ENCODE assay signal across 8 cellular contexts in genomic region chr10:72276013-72276387, GRCh38. TPM values are rescaled to one million over a fixed set of nuclear protein-coding genes. Genes with fewer than 3 reads are reported as not detected.
DNase-seq lines count a peak whose midpoint lies in the region; ATAC-seq and TF ChIP-seq lines count a peak whose summit lies in the region.

No MANE protein-coding gene starts in this region.

- no peaks in the 10 kb centered on the region for H4K20me1 ChIP-seq in mammary epithelial cell (ENCODE audit: insufficient read depth, low read length)

- no peak for TF ChIP-seq CTCF in mammary epithelial cell (conservative IDR thresholded peaks at IDR 0.05 in 1 of 2, IDR thresholded peaks at IDR 0.05 in 1 of 2; ENCODE audit: extremely low read depth in 1 of 2, insufficient read depth in 1 of 2, low read depth in 1 of 2, low read length in 2 of 2)

- no peak overlapping the region for H2AFZ ChIP-seq in mammary epithelial cell (ENCODE audit: low read depth, low read length)

- no TSS peak for BruUV-seq in mammary epithelial cell (replicated peaks; lab: Mats Ljungman, UMichigan)

- DNase-seq in NCI-H510A treated with DMSO at 0.1 percent for 48 hours (lab: John Stamatoyannopoulos, UW) (peak; percentile 69), mammary epithelial cell (peak; percentile 85), iPS-NIHi11 (ENCODE audit: low spot score) (no peak), posterior cingulate gyrus (no peak), NCI-H146 (lab: John Stamatoyannopoulos, UW) (no peak)

- peak overlapping the region; percentile 96 for H3K9ac ChIP-seq in mammary epithelial cell (ENCODE audit: insufficient read depth, low read length)

- peak overlapping the region; percentile 79 for H3K27ac ChIP-seq in mammary epithelial cell (ENCODE audit: insufficient read depth, low read depth, low read length)

- CTCF ChIA-PET in mammary epithelial cell (lab: Charles Lee; ENCODE audit: low non-redundant PET) = interaction anchor here (0.5 kb wide), 1 partner anchor 61 kb away, joined by 4 read pairs; no protein-coding TSS in a partner anchor

- dilution Hi-C loops in mammary epithelial cell (cut with HindIII; ENCODE audit: low sequenced_read_pairs) = loop anchor here (5.0 kb wide), 1 partner anchor 46 kb away; no protein-coding TSS in a partner anchor

- H3K4me3 ChIP-seq in GM08714 (ENCODE audit: low read length) (peak overlapping the region; percentile 80), mammary epithelial cell (replicated peaks in 1 of 3; ENCODE audit: insufficient read depth in 1 of 3, low read depth in 2 of 3, low read length in 3 of 3) (peak overlapping the region; percentile 59 to 78 (median 66)), mononuclear cell (ENCODE audit: low read length) (peak overlapping the region; percentile 83)

- intact Hi-C loops in mammary epithelial cell (cut with micrococcal nuclease) = loop anchor here (1.0 to 10.0 kb wide), 3 partner anchors 16 to 609 kb away; no protein-coding TSS in a partner anchor
- intact Hi-C loops in posterior cingulate gyrus (cut with DNase I) = loop anchor here (5.0 kb wide), 1 partner anchor 41 kb away; no protein-coding TSS in a partner anchor

- H3K4me1 ChIP-seq in mammary epithelial cell (ENCODE audit: insufficient read depth, low read length) (peaks cover 18% of the 10 kb centered on the region), mononuclear cell (ENCODE audit: insufficient read depth, low read length) (peaks cover 39% of the 10 kb centered on the region)

- no peak for ATAC-seq in GM21619 (IDR thresholded peaks at IDR 0.05; ENCODE audit: unreplicated experiment)

- H3K27me3 ChIP-seq in mammary epithelial cell (ENCODE audit: insufficient read depth, low read length) (no peaks in the 10 kb centered on the region), mononuclear cell (ENCODE audit: insufficient read depth, low read length) (no peaks in the 10 kb centered on the region)

- in situ Hi-C loops in mammary epithelial cell (cut with MboI; ENCODE audit: low sequenced_read_pairs in 2 of 2) = loop anchor here (5.0 to 10.0 kb wide), 2 partner anchors 59 to 61 kb away; no protein-coding TSS in a partner anchor

- 8% methylated on average over 4 of the region's 4 CpGs for WGBS in mammary epithelial cell (ENCODE audit: low coverage, missing lambda C conversion rate)

- H3K9me3 ChIP-seq in mammary epithelial cell (replicated peaks; ENCODE audit: insufficient read depth, low read length) (no peaks in the 10 kb centered on the region), mononuclear cell (ENCODE audit: low read depth, low read length) (no peaks in the 10 kb centered on the region)

- H3K36me3 ChIP-seq in mammary epithelial cell (ENCODE audit: insufficient read depth, low read length) = peaks cover 16% of the 10 kb centered on the region

- peaks cover 37% of the 10 kb centered on the region for H3K79me2 ChIP-seq in mammary epithelial cell (ENCODE audit: insufficient read depth, low read length)

- H3K4me2 ChIP-seq in mammary epithelial cell (ENCODE audit: insufficient read depth, low read depth, low read length) = peak overlapping the region; percentile 73

RNA-seq across cellular contexts. Expression of gene DDIT4, which starts 2.3 kb away (rescaled TPM):
- total RNA-seq in mammary epithelial cell = 1,000 to 10,000 TPM in 1 of 2 donors, 100 to 1,000 TPM in 1; 772 to 1,235 TPM
- polyA plus RNA-seq in mammary epithelial cell = 542 TPM
- 521 TPM for polyA minus RNA-seq in mammary epithelial cell
- total RNA-seq in mononuclear cell = 533 TPM

RNA-seq across cellular contexts. Expression of gene ASCC1, which starts 59.9 kb away (rescaled TPM):
- total RNA-seq in mammary epithelial cell (10 to 100 TPM; 40.2 to 54.5 TPM), mononuclear cell (14.2 TPM)
- polyA plus RNA-seq in mammary epithelial cell = 36.9 TPM
- polyA minus RNA-seq in mammary epithelial cell = 24.3 TPM

Comparison
In these comparisons a context has a peak if more than half of its experiments do, and no peak if none do; other contexts are left out.
1. DNase-seq: peak in NCI-H510A treated with DMSO at 0.1 percent for 48 hours (single experiment) and mammary epithelial cell (single experiment); none in iPS-NIHi11 (single experiment), posterior cingulate gyrus (0 of 10) and NCI-H146 (single experiment).
2. Peak in every context shown above with its lines, with median percentiles within 50 percentile points of each other: H3K4me3 ChIP-seq.